Comparison of ENCODE assay signal across 8 cellular contexts in genomic region chr2:43222472-43223146, GRCh38. TPM values are rescaled to one million over a fixed set of nuclear protein-coding genes. Genes with fewer than 3 reads are reported as not detected.
DNase-seq lines count a peak whose midpoint lies in the region; ATAC-seq and TF ChIP-seq lines count a peak whose summit lies in the region.

No MANE protein-coding gene starts in this region.

- H3K9me3 Mint-ChIP-seq in GM23338: no peaks in the 10 kb centered on the region; the same call in 2 of the 3 replicates
- H3K9me3 Mint-ChIP-seq in T-helper 1 cell treated with Interleukin-12 subunit alpha and Interleukin-12 subunit beta and Interleukin-4 antibody, amounts not matched to agents 30 μg/mL and 1 μg/mL, for 36 hours: no peaks in the 10 kb centered on the region

- peak overlapping the region; percentile 96 for H3K27ac ChIP-seq in GM23338 (ENCODE audit: low read depth)
- peak overlapping the region; percentile 84 for H3K27ac ChIP-seq in fibroblast of lung (ENCODE audit: insufficient read depth, low read length)
- peak overlapping the region; percentile 100 for H3K27ac ChIP-seq in rectal smooth muscle tissue (ENCODE audit: low read depth, low read length)

- peaks cover 25% of the 10 kb centered on the region for H3K27me3 Mint-ChIP-seq in GM23338 (ENCODE audit: insufficient read depth, low read depth, poor library complexity)
- no peaks in the 10 kb centered on the region for H3K27me3 Mint-ChIP-seq in T-helper 1 cell treated with Interleukin-12 subunit alpha and Interleukin-12 subunit beta and Interleukin-4 antibody, amounts not matched to agents 30 μg/mL and 1 μg/mL, for 36 hours (ENCODE audit: low read depth)

- no peak for ATAC-seq in GM23338
- no peak for ATAC-seq in HG03108 (IDR thresholded peaks at IDR 0.05; ENCODE audit: unreplicated experiment)
- no peak for ATAC-seq in activated CD4-positive, CD25-positive, alpha-beta regulatory T cell treated with anti-CD3 and anti-CD28 coated beads, Interleukin-2, amount 50 U/mL, for 24 hours

- H2AFZ ChIP-seq in GM23338 (no peak overlapping the region), fibroblast of lung (ENCODE audit: low read length) (no peak overlapping the region)

- no peaks in the 10 kb centered on the region for H3K9me2 ChIP-seq in GM23338 (ENCODE audit: insufficient read depth)

- H3K4me1 ChIP-seq in GM23338 (ENCODE audit: insufficient read depth) (peaks cover 45% of the 10 kb centered on the region), fibroblast of lung (ENCODE audit: control insufficient read depth, extremely low read depth, insufficient read depth, low read length) (peaks cover 19% of the 10 kb centered on the region), rectal smooth muscle tissue (ENCODE audit: control insufficient read depth, insufficient read depth, low read length) (peaks cover 39% of the 10 kb centered on the region)

- H3K27me3 ChIP-seq in GM23338 (ENCODE audit: insufficient read depth): no peaks in the 10 kb centered on the region
- H3K27me3 ChIP-seq in fibroblast of lung (ENCODE audit: control insufficient read depth, insufficient read depth, low read length): no peaks in the 10 kb centered on the region
- H3K27me3 ChIP-seq in rectal smooth muscle tissue (ENCODE audit: control insufficient read depth, insufficient read depth, low read length): no peaks in the 10 kb centered on the region

- H4K20me1 ChIP-seq in GM23338 (replicated peaks; ENCODE audit: insufficient read depth) (peaks cover 8% of the 10 kb centered on the region), fibroblast of lung (ENCODE audit: control insufficient read depth, extremely low read depth, insufficient read depth, low read length) (peaks cover 2% of the 10 kb centered on the region)

- no peaks in the 10 kb centered on the region for H3K9me3 ChIP-seq in fibroblast of lung (ENCODE audit: control insufficient read depth, insufficient read depth, low read depth, low read length)

- H3K79me2 ChIP-seq in GM23338 (replicated peaks; ENCODE audit: insufficient read depth) (peaks cover 44% of the 10 kb centered on the region), fibroblast of lung (ENCODE audit: control insufficient read depth, insufficient read depth, low read length) (peaks cover 48% of the 10 kb centered on the region)

- H3F3A ChIP-seq in GM23338 (replicated peaks; ENCODE audit: low read depth): peaks cover 29% of the 10 kb centered on the region

- no peak for DNase-seq in GM23338 (ENCODE audit: low spot score)
- peak; percentile 50 to 63 for DNase-seq in fibroblast of lung (ENCODE audit: low read depth in 2 of 2)
- DNase-seq in NCI-H2171 treated with DMSO at 0.1 percent for 48 hours (lab: John Stamatoyannopoulos, UW): no peak
- DNase-seq in COR-L47 (lab: John Stamatoyannopoulos, UW): no peak

- H3K36me3 ChIP-seq in GM23338 (ENCODE audit: insufficient read depth) (peaks cover 15% of the 10 kb centered on the region; the same call in 1 of the 2 replicates), fibroblast of lung (ENCODE audit: control insufficient read depth, insufficient read depth, low read length) (peaks cover 8% of the 10 kb centered on the region), rectal smooth muscle tissue (ENCODE audit: control insufficient read depth, insufficient read depth, low read length) (peaks cover 29% of the 10 kb centered on the region)

- no peak for TF ChIP-seq CTCF in GM23338 (conservative IDR thresholded peaks at IDR 0.05; ENCODE audit: low read depth in 2 of 2)
- TF ChIP-seq CTCF in fibroblast of lung (conservative IDR thresholded peaks at IDR 0.05 in 1 of 2, IDR thresholded peaks at IDR 0.05 in 1 of 2; ENCODE audit: low read depth in 1 of 2, low read length in 2 of 2): no peak

- peak overlapping the region; percentile 96; the same call in 1 of the 2 replicates for H3K27ac Mint-ChIP-seq in GM23338
- peak overlapping the region; percentile 88 for H3K27ac Mint-ChIP-seq in T-helper 1 cell treated with Interleukin-12 subunit alpha and Interleukin-12 subunit beta and Interleukin-4 antibody, amounts not matched to agents 30 μg/mL and 1 μg/mL, for 36 hours

- peaks cover 35% of the 10 kb centered on the region for H3K36me3 Mint-ChIP-seq in GM23338 (ENCODE audit: low read depth)
- peaks cover 38% of the 10 kb centered on the region for H3K36me3 Mint-ChIP-seq in T-helper 1 cell treated with Interleukin-12 subunit alpha and Interleukin-12 subunit beta and Interleukin-4 antibody, amounts not matched to agents 30 μg/mL and 1 μg/mL, for 36 hours (ENCODE audit: low read depth)

- peak overlapping the region; percentile 77 for H3K4me3 Mint-ChIP-seq in GM23338
- peak overlapping the region; percentile 96 for H3K4me3 Mint-ChIP-seq in T-helper 1 cell treated with Interleukin-12 subunit alpha and Interleukin-12 subunit beta and Interleukin-4 antibody, amounts not matched to agents 30 μg/mL and 1 μg/mL, for 36 hours

- peak overlapping the region; percentile 97 for H3K4me3 ChIP-seq in GM23338
- peak overlapping the region; percentile 78 to 99 (median 81) for H3K4me3 ChIP-seq in fibroblast of lung (replicated peaks in 1 of 4; ENCODE audit: control extremely low read depth in 1 of 4, insufficient read depth in 1 of 4, low read depth in 3 of 4, low read length in 4 of 4)
- peak overlapping the region; percentile 96 for H3K4me3 ChIP-seq in rectal smooth muscle tissue (ENCODE audit: low read length)

- H3K4me2 ChIP-seq in GM23338 (peak overlapping the region; percentile 79), fibroblast of lung (ENCODE audit: extremely low read depth, insufficient read depth, low read length) (peak overlapping the region; percentile 75)

- H3K9ac ChIP-seq in fibroblast of lung (ENCODE audit: insufficient read depth, low read length): peak overlapping the region; percentile 94
- peak overlapping the region; percentile 50 for H3K9ac ChIP-seq in rectal smooth muscle tissue (ENCODE audit: low read length)

- peaks cover 51% of the 10 kb centered on the region for H3K4me1 Mint-ChIP-seq in GM23338
- peaks cover 42% of the 10 kb centered on the region for H3K4me1 Mint-ChIP-seq in T-helper 1 cell treated with Interleukin-12 subunit alpha and Interleukin-12 subunit beta and Interleukin-4 antibody, amounts not matched to agents 30 μg/mL and 1 μg/mL, for 36 hours (ENCODE audit: low read depth)

TF ChIP-seq in GM23338, 12 proteins besides CTCF, POLR2A, EP300 and RAD21 (continues in another document):
- TF ChIP-seq ZNF331 (CRISPR knock-in tag; IDR thresholded peaks at IDR 0.05; ENCODE audit: low read depth): no peak

RNA-seq across cellular contexts. Expression of gene ZFP36L2, which starts 3.8 kb away (rescaled TPM):
- total RNA-seq in GM23338 (2014; rRNA removed; shearing (Covaris generic)): 37.9 and 43.0 TPM in 2 replicates
- polyA plus RNA-seq in GM23338 (2016; fragmentation: Nextera tagmentation; extraction: Ambion mirVana) (38.4 and 39.6 TPM in 2 replicates), fibroblast of lung (26.7 and 29.6 TPM in 2 replicates)
- total RNA-seq in fibroblast of lung: 11.6 and 16.7 TPM in 2 replicates
- polyA plus RNA-seq in fibroblast of lung (2012): 84.1 and 85.5 TPM in 2 replicates
- 6.7 and 10.0 TPM in 2 replicates for polyA minus RNA-seq in fibroblast of lung (ENCODE audit: low replicate concordance)

Comparison
In these comparisons a context has a peak if more than half of its experiments do, and no peak if none do; other contexts are left out.
1. DNase-seq: peak in fibroblast of lung (2 of 2); none in GM23338 (single experiment), NCI-H2171 treated with DMSO at 0.1 percent for 48 hours (single experiment) and COR-L47 (single experiment).
2. Peak in every context shown above with its lines, with median percentiles within 50 percentile points of each other: H3K27ac ChIP-seq and H3K4me3 ChIP-seq.